16 cellular contexts compared by ENCODE assay signal in the genomic region with DNA sequence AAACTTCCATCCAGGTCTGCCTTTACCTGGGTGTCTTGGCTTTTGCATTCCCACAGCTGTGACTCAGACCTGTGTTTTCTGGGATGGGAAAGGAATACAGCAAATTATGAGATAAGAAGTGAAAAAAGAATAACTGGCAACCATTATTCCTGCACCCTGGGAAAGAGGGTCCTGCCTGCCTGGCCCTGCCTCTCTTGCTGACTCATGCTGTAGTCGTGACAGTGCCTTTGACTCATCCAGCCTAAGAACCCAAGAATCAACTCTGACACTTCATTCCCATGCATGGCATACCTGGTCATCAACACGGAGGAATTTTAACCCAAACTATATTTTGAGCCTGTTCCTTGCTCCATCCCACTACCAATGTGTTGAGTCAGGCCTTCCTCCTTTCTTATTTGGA.
DNase-seq lines count a peak whose midpoint lies in the region; ATAC-seq and TF ChIP-seq lines count a peak whose summit lies in the region.
"Had no signal": no experiment of that assay in that cellular context is flagged by ENCODE, and none has a peak within 500 bp of the region (broad histone marks: within the 10 kb centered on the region; RNA-seq: fewer than 3 reads in every experiment).

No MANE protein-coding gene starts in this region.

- TF ChIP-seq CTCF in AG10803 (conservative IDR thresholded peaks at IDR 0.05; ENCODE audit: low read length), result no peak
- no peak for TF ChIP-seq CTCF in BE2C (IDR thresholded peaks at IDR 0.05; ENCODE audit: low read depth, low read length)

- H3K4me3 ChIP-seq in AG10803 (ENCODE audit: low read length) (no peak overlapping the region), BE2C (ENCODE audit: low read depth, low read length) (no peak overlapping the region)
- H3K4me3 ChIP-seq: coronary artery, vagina had no signal

- H3K27me3 ChIP-seq in BE2C, result no peaks in the 10 kb centered on the region
- H3K27me3 ChIP-seq: vagina had no signal

- no peaks in the 10 kb centered on the region for H3K36me3 ChIP-seq in BE2C
- H3K36me3 ChIP-seq: vagina had no signal

- ATAC-seq in GM18502 (IDR thresholded peaks at IDR 0.05; ENCODE audit: poor library complexity, unreplicated experiment) (no peak), HG02678 (IDR thresholded peaks at IDR 0.05; ENCODE audit: unreplicated experiment) (no peak)

- peaks cover 4% of the 10 kb centered on the region for H3K4me1 ChIP-seq in BE2C
- H3K4me1 ChIP-seq: vagina had no signal

- H3K9me3 ChIP-seq in BE2C, result no peaks in the 10 kb centered on the region
- H3K9me3 ChIP-seq: vagina had no signal

- DNase-seq in AG10803 (ENCODE audit: low read depth) (peak; percentile 58), HS-5 (ENCODE audit: low read depth) (peak; percentile 29), astrocyte of the hippocampus (ENCODE audit: low read depth, low spot score) (peak; percentile 60), kidney glomerular epithelial cell (lab: John Stamatoyannopoulos, UW) (peak; percentile 59), BE2C (no peak), C1 segment of cervical spinal cord (lab: John Stamatoyannopoulos, UW) (no peak)
- DNase-seq: activated CD8-positive, alpha-beta memory T cell treated with anti-CD3 and anti-CD28 coated beads, Interleukin-2, amount 50 U/mL, for 4 hours; foreskin melanocyte; immature natural killer cell; KBM-7; NCI-H187; stimulated activated CD4-positive, alpha-beta T cell treated with anti-CD3 and anti-CD28 coated beads, Interleukin-1b, Interleukin-23, amount 100 ng/mL, for 48 hours had no signal

Comparison
In these comparisons a context has a peak if more than half of its experiments do, and no peak if none do; other contexts are left out.
1. DNase-seq: peak in AG10803 (single experiment), HS-5 (single experiment), astrocyte of the hippocampus (single experiment) and kidney glomerular epithelial cell (single experiment); none in BE2C (single experiment) and C1 segment of cervical spinal cord (0 of 14).